In the genomic region with DNA sequence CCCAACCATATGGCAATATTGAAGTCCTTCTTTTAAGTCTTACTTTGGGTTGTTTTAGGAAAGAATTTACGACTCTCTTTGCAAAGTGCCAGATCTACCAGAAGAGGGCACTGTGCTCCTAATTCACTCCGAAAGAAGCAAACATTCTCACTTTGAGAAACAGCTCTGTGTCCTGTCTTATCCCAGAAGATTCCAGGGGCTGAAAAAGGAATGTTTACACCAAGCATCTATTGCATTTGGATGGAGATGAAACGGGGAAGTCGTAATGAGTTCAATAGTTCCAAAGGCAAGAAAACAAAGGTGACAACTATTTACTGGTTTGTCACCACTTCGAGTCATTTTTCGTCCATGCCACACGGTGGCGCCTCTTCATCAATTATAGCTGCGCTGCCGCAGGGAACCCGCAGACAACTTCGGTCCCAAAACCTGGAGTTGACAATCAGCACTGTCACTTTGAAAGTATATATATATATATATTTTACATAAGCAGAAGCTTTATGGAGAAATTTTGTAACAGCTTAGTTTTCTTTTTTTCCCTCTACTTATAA, we compare ENCODE assay signal across 8 cellular contexts.
DNase-seq lines count a peak whose midpoint lies in the region; ATAC-seq and TF ChIP-seq lines count a peak whose summit lies in the region.

No MANE protein-coding gene starts in this region.

- intact Hi-C loops in PC-3 (cut with micrococcal nuclease) = loop anchor here (1.0 to 5.0 kb wide), 4 partner anchors 19 to 352 kb away; no protein-coding TSS in a partner anchor

- H3K27ac ChIP-seq in PC-3 (ENCODE audit: low read length) = no peak overlapping the region

- peak overlapping the region; percentile 78 to 89 for H3K4me3 Mint-ChIP-seq in activated T-cell treated with anti-CD3 and anti-CD28 coated beads, Interleukin-2, amount 50 U/mL, for 72 hours
- H3K4me3 Mint-ChIP-seq in naive thymus-derived CD8-positive, alpha-beta T cell = peak overlapping the region; percentile 66 to 91 (median 88)
- H3K4me3 Mint-ChIP-seq in stimulated activated memory B cell treated with anti-CD40 and anti-IgM and Interleukin-4, amounts not matched to agents 10 μg/mL and 1 μg/mL and 100 μg/mL, for 72 hours = peak overlapping the region; percentile 89

- H3K36me3 ChIP-seq in PC-3 (ENCODE audit: low read depth, low read length) = peaks cover 3% of the 10 kb centered on the region; the same call in 1 of the 2 replicates

- H3K27ac Mint-ChIP-seq in activated T-cell treated with anti-CD3 and anti-CD28 coated beads, Interleukin-2, amount 50 U/mL, for 72 hours = no peak overlapping the region
- peak overlapping the region in 2 of 10 donors; percentile 37 to 79 for H3K27ac Mint-ChIP-seq in naive thymus-derived CD8-positive, alpha-beta T cell
- peak overlapping the region; percentile 15 for H3K27ac Mint-ChIP-seq in stimulated activated memory B cell treated with anti-CD40 and anti-IgM and Interleukin-4, amounts not matched to agents 10 μg/mL and 1 μg/mL and 100 μg/mL, for 72 hours

- CTCF ChIA-PET in PC-3 (lab: Charles Lee) = interaction anchor here (0.5 to 1.5 kb wide), 9 partner anchors 19 to 433 kb away, joined by 3 to 19 read pairs (median 3); no protein-coding TSS in a partner anchor

- POLR2A ChIA-PET in PC-3 (lab: Charles Lee; ENCODE audit: unreplicated experiment) = interaction anchor here (0.5 to 0.7 kb wide), 2 partner anchors 53 to 328 kb away, joined by 3 to 4 read pairs; partner anchors contain the start of gene CCN2
- POLR2A ChIA-PET in naive thymus-derived CD8-positive, alpha-beta T cell (lab: Charles Lee) = no interaction called here

- no peaks in the 10 kb centered on the region for H3K9me3 Mint-ChIP-seq in activated T-cell treated with anti-CD3 and anti-CD28 coated beads, Interleukin-2, amount 50 U/mL, for 72 hours
- no peaks in the 10 kb centered on the region for H3K9me3 Mint-ChIP-seq in naive thymus-derived CD8-positive, alpha-beta T cell
- no peaks in the 10 kb centered on the region for H3K9me3 Mint-ChIP-seq in stimulated activated memory B cell treated with anti-CD40 and anti-IgM and Interleukin-4, amounts not matched to agents 10 μg/mL and 1 μg/mL and 100 μg/mL, for 72 hours

- H3K4me3 ChIP-seq in PC-3 (ENCODE audit: low read length) = peak overlapping the region; percentile 68
- H3K4me3 ChIP-seq in fibroblast of mammary gland (ENCODE audit: control insufficient read depth, low read depth, low read length) = peak overlapping the region; percentile 53

- no TSS peak for BruUV-seq in PC-3 (replicated peaks; lab: Mats Ljungman, UMichigan)

- H3K27me3 Mint-ChIP-seq in activated T-cell treated with anti-CD3 and anti-CD28 coated beads, Interleukin-2, amount 50 U/mL, for 72 hours (ENCODE audit: low read depth) = peaks cover 17% of the 10 kb centered on the region
- peaks cover 7 to 30% (median 18%) of the 10 kb centered on the region in 5 donors for H3K27me3 Mint-ChIP-seq in naive thymus-derived CD8-positive, alpha-beta T cell
- peaks cover 13% of the 10 kb centered on the region for H3K27me3 Mint-ChIP-seq in stimulated activated memory B cell treated with anti-CD40 and anti-IgM and Interleukin-4, amounts not matched to agents 10 μg/mL and 1 μg/mL and 100 μg/mL, for 72 hours

- no peaks in the 10 kb centered on the region for H3K27me3 ChIP-seq in PC-3 (ENCODE audit: low read length)

- H3K4me1 Mint-ChIP-seq in activated T-cell treated with anti-CD3 and anti-CD28 coated beads, Interleukin-2, amount 50 U/mL, for 72 hours (ENCODE audit: low read depth) = no peaks in the 10 kb centered on the region
- peaks cover 0 to 2% (median 0%) of the 10 kb centered on the region in 4 donors for H3K4me1 Mint-ChIP-seq in naive thymus-derived CD8-positive, alpha-beta T cell
- H3K4me1 Mint-ChIP-seq in stimulated activated memory B cell treated with anti-CD40 and anti-IgM and Interleukin-4, amounts not matched to agents 10 μg/mL and 1 μg/mL and 100 μg/mL, for 72 hours = no peaks in the 10 kb centered on the region

- no peaks in the 10 kb centered on the region for H3K9me2 ChIP-seq in PC-3 (replicated peaks; ENCODE audit: low read length)

- H2AFZ ChIP-seq in PC-3 (ENCODE audit: low read length) = peak overlapping the region; percentile 97

- H3F3A ChIP-seq in PC-3 (ENCODE audit: low read length, unreplicated experiment) = no peaks in the 10 kb centered on the region

- ATAC-seq in GM21528 (IDR thresholded peaks at IDR 0.05; ENCODE audit: low FRiP score, unreplicated experiment) = peak; percentile 96
- ATAC-seq in PC-3 = peak; percentile 64
- peak; percentile 73 to 82 for ATAC-seq in activated T-cell treated with anti-CD3 and anti-CD28 coated beads, Interleukin-2, amount 50 U/mL, for 72 hours (replicated peaks in 1 of 2)
- peak; percentile 76 to 87 for ATAC-seq in naive thymus-derived CD8-positive, alpha-beta T cell
- peak; percentile 83 for ATAC-seq in stimulated activated memory B cell treated with anti-CD40 and anti-IgM and Interleukin-4, amounts not matched to agents 10 μg/mL and 1 μg/mL and 100 μg/mL, for 72 hours

- H3K4me1 ChIP-seq in PC-3 (ENCODE audit: insufficient read depth, low read length) = no peaks in the 10 kb centered on the region

- H3K9me3 ChIP-seq in PC-3 (ENCODE audit: low read length) = no peaks in the 10 kb centered on the region

- no peaks in the 10 kb centered on the region for H3K79me2 ChIP-seq in PC-3 (ENCODE audit: low read length)

- H4K20me1 ChIP-seq in PC-3 (ENCODE audit: low read length) = no peaks in the 10 kb centered on the region

- no peaks in the 10 kb centered on the region for H3K36me3 Mint-ChIP-seq in activated T-cell treated with anti-CD3 and anti-CD28 coated beads, Interleukin-2, amount 50 U/mL, for 72 hours (ENCODE audit: insufficient read depth in 2 of 2)
- H3K36me3 Mint-ChIP-seq in naive thymus-derived CD8-positive, alpha-beta T cell = no peaks in the 10 kb centered on the region
- H3K36me3 Mint-ChIP-seq in stimulated activated memory B cell treated with anti-CD40 and anti-IgM and Interleukin-4, amounts not matched to agents 10 μg/mL and 1 μg/mL and 100 μg/mL, for 72 hours = no peaks in the 10 kb centered on the region

- peak; percentile 87 for DNase-seq in DMS153 treated with DMSO at 0.1 percent for 48 hours (lab: John Stamatoyannopoulos, UW; ENCODE audit: unreplicated experiment)
- DNase-seq in HuH-7 (ENCODE audit: low spot score) = peak; percentile 50
- peak; percentile 76 for DNase-seq in PC-3
- DNase-seq in activated T-cell treated with anti-CD3 and anti-CD28 coated beads, Interleukin-2, amount 50 U/mL, for 72 hours = peak; percentile 69 to 75
- peak; percentile 71 for DNase-seq in fibroblast of mammary gland (ENCODE audit: low read depth)
- DNase-seq in naive thymus-derived CD8-positive, alpha-beta T cell = peak; percentile 42 to 80 (median 64)

- no peak overlapping the region for H3K9ac ChIP-seq in PC-3 (ENCODE audit: low read length)

- peak overlapping the region; percentile 89 for H3K4me2 ChIP-seq in PC-3 (ENCODE audit: low read length)

- peak; percentile 96 for TF ChIP-seq CTCF in PC-3 (conservative IDR thresholded peaks at IDR 0.05; ENCODE audit: low read depth, low read length)
- peak; percentile 79 for TF ChIP-seq CTCF in fibroblast of mammary gland (conservative IDR thresholded peaks at IDR 0.05; ENCODE audit: control insufficient read depth, insufficient read depth, low read depth, low read length)
